8 cellular contexts compared by ENCODE assay signal in genomic region chr1:78619803-78620579, GRCh38. TPM values are rescaled to one million over a fixed set of nuclear protein-coding genes. Genes with fewer than 3 reads are reported as not detected.
A peak's percentile ranks its signal among the peaks of the same experiment; 100 is the strongest.
DNase-seq lines count a peak whose midpoint lies in the region; ATAC-seq, FAIRE-seq and TF ChIP-seq lines count a peak whose summit lies in the region.

IFI44L (plus strand) TSS chr1:78620448; CDS start chr1:78627916, 7,468 bp downstream.

- H3K4me1 ChIP-seq in GM12878 (ENCODE audit: control insufficient read depth, insufficient read depth, low read length): peaks cover 20% of the 10 kb centered on the region

- POLR2A ChIA-PET in GM12878 (lab: Charles Lee): interaction anchor here (0.8 to 3.5 kb wide), 11 partner anchors 9 to 642 kb away, joined by 3 to 32 read pairs (median 3); partner anchors contain the start of genes DNAJB4, FUBP1 and IFI44

- no peaks in the 10 kb centered on the region for H3K36me3 ChIP-seq in GM12878 (ENCODE audit: control insufficient read depth in 2 of 2, insufficient read depth in 2 of 2, low read length in 1 of 2)

- no peak for TF ChIP-seq CTCF in GM12878 (IDR thresholded peaks at IDR 0.05 in 2 of 3, conservative IDR thresholded peaks at IDR 0.05 in 1 of 3; ENCODE audit: control insufficient read depth in 2 of 3, extremely low read depth in 1 of 3, insufficient read depth in 1 of 3, low read depth in 3 of 3, low read length in 3 of 3)
- no peak for TF ChIP-seq CTCF in endothelial cell (IDR thresholded peaks at IDR 0.05; ENCODE audit: unreplicated experiment)

- TF ChIP-seq EP300 in GM12878 (IDR thresholded peaks at IDR 0.05; ENCODE audit: borderline replicate concordance in 1 of 2, control insufficient read depth in 1 of 2, low read depth in 2 of 2, low read length in 2 of 2): peak in 1 of 2 experiments; percentile 59; a peak in 1 of 4 replicates

- RAD21 ChIA-PET in GM12878 (lab: Charles Lee; ENCODE audit: unreplicated experiment): interaction anchor here (0.7 to 3.3 kb wide), 15 partner anchors 9 to 642 kb away, joined by 3 to 17 read pairs (median 5); partner anchors contain the start of genes DNAJB4 and IFI44

- peaks cover 27% of the 10 kb centered on the region for H3K36me3 Mint-ChIP-seq in T-helper 1 cell treated with Interleukin-12 subunit alpha and Interleukin-12 subunit beta and Interleukin-4 antibody, amounts not matched to agents 30 μg/mL and 1 μg/mL, for 36 hours (ENCODE audit: low read depth)
- H3K36me3 Mint-ChIP-seq in endothelial cell (ENCODE audit: low read depth, unreplicated experiment): no peaks in the 10 kb centered on the region

- peak within 1 kb of the TSS; percentile 93 for H3K4me2 ChIP-seq in GM12878 (ENCODE audit: control insufficient read depth, insufficient read depth)

- peak within 1 kb of the TSS; percentile 85 for H3K4me3 ChIP-seq in GM12878

- TF ChIP-seq RAD21 in GM12878 (IDR thresholded peaks at IDR 0.05; ENCODE audit: insufficient read depth, low read depth, low read length): no peak

- SMC1A ChIA-PET in GM12878 (lab: Charles Lee; ENCODE audit: uncharacterized antibody, unreplicated experiment): interaction anchor here (0.8 to 2.7 kb wide), 14 partner anchors 9 to 615 kb away, joined by 3 to 32 read pairs (median 6); partner anchors contain the start of genes DNAJB4 and IFI44

- H3K27ac ChIP-seq in GM12878 (ENCODE audit: control insufficient read depth, insufficient read depth): peak within 1 kb of the TSS; percentile 96

- H4K20me1 ChIP-seq in GM12878 (ENCODE audit: control insufficient read depth, insufficient read depth): 0 out of 2 replicates have a peak, but pooled peaks cover 2% of the 10 kb centered on the region

- H3K4me3 Mint-ChIP-seq in T-helper 1 cell treated with Interleukin-12 subunit alpha and Interleukin-12 subunit beta and Interleukin-4 antibody, amounts not matched to agents 30 μg/mL and 1 μg/mL, for 36 hours: peak within 1 kb of the TSS; percentile 89
- H3K4me3 Mint-ChIP-seq in endothelial cell (ENCODE audit: unreplicated experiment): no peak within 1 kb of the TSS

- no peaks in the 10 kb centered on the region for H3K9me3 Mint-ChIP-seq in T-helper 1 cell treated with Interleukin-12 subunit alpha and Interleukin-12 subunit beta and Interleukin-4 antibody, amounts not matched to agents 30 μg/mL and 1 μg/mL, for 36 hours
- no peaks in the 10 kb centered on the region for H3K9me3 Mint-ChIP-seq in endothelial cell (ENCODE audit: unreplicated experiment)

- H3K27me3 ChIP-seq in GM12878 (replicated peaks in 1 of 2; ENCODE audit: control insufficient read depth in 2 of 2, insufficient read depth in 2 of 2, low read length in 1 of 2): no peaks in the 10 kb centered on the region

- CTCF ChIA-PET in GM12878 (lab: Yijun Ruan, JAX): interaction anchor here (0.6 to 4.0 kb wide), 14 partner anchors 10 to 641 kb away, joined by 3 to 44 read pairs (median 4); partner anchors contain the start of genes FUBP1 and IFI44

- in situ Hi-C loops in GM12878 (cut with MboI): loop anchor here (5.0 kb wide), 1 partner anchor 37 kb away; no protein-coding TSS in a partner anchor

- DNase-seq in GM12878 (ENCODE audit: low read depth, low spot score) (peak; percentile 89), left kidney (ENCODE audit: low read depth, low spot score) (peak; percentile 66), endothelial cell (ENCODE audit: low spot score) (no peak), NK-92 (lab: John Stamatoyannopoulos, UW; ENCODE audit: unreplicated experiment) (no peak)
- DNase-seq in stimulated activated CD4-positive, alpha-beta T cell treated with anti-CD3 and anti-CD28 coated beads, TNF-alpha, amount 100 ng/mL, for 48 hours (ENCODE audit: low read depth in 3 of 3): peak; percentile 21 to 46 (median 34)

- TSS peak; percentile 95 for BruUV-seq in GM12878 (replicated peaks; lab: Mats Ljungman, UMichigan)

- H3K27ac Mint-ChIP-seq in T-helper 1 cell treated with Interleukin-12 subunit alpha and Interleukin-12 subunit beta and Interleukin-4 antibody, amounts not matched to agents 30 μg/mL and 1 μg/mL, for 36 hours: peak within 1 kb of the TSS; percentile 82
- H3K27ac Mint-ChIP-seq in endothelial cell (ENCODE audit: unreplicated experiment): no peak within 1 kb of the TSS

- 0% methylated on average over 9 of the region's 9 CpGs for WGBS in GM12878 (ENCODE audit: insufficient coverage, insufficient replicate concordance, low lambda C conversion rate, missing lambda C conversion rate)

- H3K9ac ChIP-seq in GM12878 (ENCODE audit: control insufficient read depth, insufficient read depth, low read length): peak within 1 kb of the TSS; percentile 86

- peak within 1 kb of the TSS; percentile 75 for H2AFZ ChIP-seq in GM12878 (ENCODE audit: control insufficient read depth, low read depth, low read length)

- peaks cover 60% of the 10 kb centered on the region for H3K79me2 ChIP-seq in GM12878 (ENCODE audit: control insufficient read depth, insufficient read depth, low read length)

- ATAC-seq in GM18499 (IDR thresholded peaks at IDR 0.05; ENCODE audit: insufficient read depth, unreplicated experiment): peak; percentile 33
- ATAC-seq in HG02943 (IDR thresholded peaks at IDR 0.05; ENCODE audit: low read depth, unreplicated experiment): peak; percentile 44
- peak; percentile 17 for ATAC-seq in GM12878

- peaks cover 6% of the 10 kb centered on the region for H3K27me3 Mint-ChIP-seq in T-helper 1 cell treated with Interleukin-12 subunit alpha and Interleukin-12 subunit beta and Interleukin-4 antibody, amounts not matched to agents 30 μg/mL and 1 μg/mL, for 36 hours (ENCODE audit: low read depth)
- H3K27me3 Mint-ChIP-seq in endothelial cell (ENCODE audit: unreplicated experiment): no peaks in the 10 kb centered on the region

- H3K9me3 ChIP-seq in GM12878 (replicated peaks; ENCODE audit: control insufficient read depth, insufficient read depth, low read length): no peaks in the 10 kb centered on the region

- FAIRE-seq in GM12878 (lab: Jason Lieb, UNC): peak; percentile 76

- no peak; the same call in 1 of the 2 replicates for TF ChIP-seq POLR2A in GM12878 (IDR thresholded peaks at IDR 0.05; ENCODE audit: low read depth, low read length)

- intact Hi-C loops in GM12878 (cut with micrococcal nuclease; ENCODE audit: unreplicated experiment): loop anchor here (1.0 to 10.0 kb wide), 6 partner anchors 29 to 938 kb away; partner anchors contain the start of genes DNAJB4, FUBP1, IFI44 and ZZZ3

- peaks cover 48% of the 10 kb centered on the region for H3K4me1 Mint-ChIP-seq in T-helper 1 cell treated with Interleukin-12 subunit alpha and Interleukin-12 subunit beta and Interleukin-4 antibody, amounts not matched to agents 30 μg/mL and 1 μg/mL, for 36 hours (ENCODE audit: low read depth)
- H3K4me1 Mint-ChIP-seq in endothelial cell (ENCODE audit: unreplicated experiment): no peaks in the 10 kb centered on the region

TF ChIP-seq in GM12878, 131 proteins besides CTCF, POLR2A, EP300 and RAD21 (continues in another document):
- TF ChIP-seq SMAD5 (IDR thresholded peaks at IDR 0.05; ENCODE audit: low read depth): no peak; the same call in 1 of the 2 replicates
- TF ChIP-seq BHLHE40 (IDR thresholded peaks at IDR 0.05; ENCODE audit: borderline replicate concordance in 1 of 2, low read depth in 2 of 2, low read length in 1 of 2): peak in 1 of 2 experiments; percentile 14; a peak in 1 of 4 replicates
- peak; percentile 100 for TF ChIP-seq SMAD1 (IDR thresholded peaks at IDR 0.05; ENCODE audit: low read depth, partially characterized antibody)
- TF ChIP-seq BCLAF1 (IDR thresholded peaks at IDR 0.05): no peak

RNA-seq across cellular contexts. Expression of gene IFI44L, which starts in this region (rescaled TPM):
- 614 and 643 TPM in 2 replicates for total RNA-seq in GM12878 (2013; cell fraction: nucleolus; rRNA removed)
- 150 and 212 TPM in 2 replicates for total RNA-seq in GM12878 (2014; rRNA removed)
- 243 and 303 TPM in 2 replicates for total RNA-seq in GM12878 (2014; rRNA removed; fragmentation: Illumina TruSeq; extraction: Trizol)
- total RNA-seq in GM12878 (2021): 187 and 193 TPM in 2 replicates
- 135 TPM for polyA plus RNA-seq in GM12878 (2011; ENCODE audit: low read depth)
- 371 and 634 TPM in 2 replicates for polyA plus RNA-seq in GM12878 (2011; rRNA removed)
- polyA plus RNA-seq in GM12878 (2011; cell fraction: cytosol; rRNA removed): 91.6 and 111 TPM in 2 replicates
- 333 and 408 TPM in 2 replicates for polyA plus RNA-seq in GM12878 (2011; cell fraction: nucleus; rRNA removed)
- 177 and 266 TPM in 2 replicates for polyA plus RNA-seq in GM12878 (2012)
- polyA plus RNA-seq in GM12878 (2014; fragmentation: Illumina TruSeq; extraction: Trizol): 199 and 309 TPM in 2 replicates
- 100 to 1,000 TPM; 124 to 158 TPM for polyA plus RNA-seq in GM12878 (2014; fragmentation: Nextera tagmentation; extraction: Ambion mirVana)
- polyA plus RNA-seq in GM12878 (2014; rRNA removed): 143 and 224 TPM in 2 replicates
- polyA plus RNA-seq in GM12878 (2016; fragmentation: Nextera tagmentation; extraction: Ambion mirVana): 10 to 100 TPM; 58.0 to 66.1 TPM
- 175 and 241 TPM in 2 replicates for polyA minus RNA-seq in GM12878 (2011; rRNA and poly(A)+ RNA removed)
- 52.7 and 78.4 TPM in 2 replicates for polyA minus RNA-seq in GM12878 (2011; cell fraction: cytosol; rRNA and poly(A)+ RNA removed)
- 305 and 307 TPM in 2 replicates for polyA minus RNA-seq in GM12878 (2011; cell fraction: nucleus; rRNA and poly(A)+ RNA removed)
- total RNA-seq in endothelial cell (ENCODE audit: unreplicated experiment): 0.59 TPM

Comparison
In these comparisons a context has a peak if more than half of its experiments do, and no peak if none do; other contexts are left out.
1. RNA of gene IFI44L (total RNA-seq): 150 to 643 TPM in GM12878; 0.59 TPM in endothelial cell (single experiment); every median in the first group is over 10 times any median in the second.
2. DNase-seq: peak in GM12878 (single experiment), left kidney (single experiment) and stimulated activated CD4-positive, alpha-beta T cell treated with anti-CD3 and anti-CD28 coated beads, TNF-alpha, amount 100 ng/mL, for 48 hours (3 of 3); none in endothelial cell (single experiment) and NK-92 (single experiment).
3. Peak in every context shown above with its lines, with median percentiles within 50 percentile points of each other: ATAC-seq.